In genomic region chr11:128208329-128209220, GRCh38 we compare ENCODE assay signal across 9 cellular contexts.
DNase-seq lines count a peak whose midpoint lies in the region; ATAC-seq, FAIRE-seq and TF ChIP-seq lines count a peak whose summit lies in the region.
"Had no signal": no experiment of that assay in that cellular context is flagged by ENCODE, and none has a peak within 500 bp of the region (broad histone marks: within the 10 kb centered on the region; RNA-seq: fewer than 3 reads in every experiment).

No MANE protein-coding gene starts in this region.

- FAIRE-seq in GM12891 (lab: Jason Lieb, UNC) = no peak

- no peak for TF ChIP-seq CTCF in suprapubic skin (IDR thresholded peaks at IDR 0.05)

- ATAC-seq in HG02870 (IDR thresholded peaks at IDR 0.05; ENCODE audit: unreplicated experiment) = no peak

- peak overlapping the region; percentile 34 for H3K27ac ChIP-seq in suprapubic skin

- H3K27me3 ChIP-seq in suprapubic skin = no peaks in the 10 kb centered on the region

- H3K4me3 ChIP-seq in suprapubic skin = no peak overlapping the region

- peaks cover 33% of the 10 kb centered on the region for H3K4me1 ChIP-seq in suprapubic skin

- DNase-seq in HPDE6-E6E7 (ENCODE audit: extremely low spot score) = peak; percentile 35
- DNase-seq in amniotic stem cell (lab: John Stamatoyannopoulos, UW) = peak; percentile 63
- DNase-seq in iPS-NIHi11 (ENCODE audit: low spot score) = peak; percentile 22
- DNase-seq in suprapubic skin (ENCODE audit: low spot score in 2 of 2) = no peak
- no peak for DNase-seq in NCI-H69 (lab: John Stamatoyannopoulos, UW)
- no peak for DNase-seq in GM12891 (ENCODE audit: insufficient read length, low spot score)
- DNase-seq in GM19238 (ENCODE audit: insufficient read length, low spot score) = no peak
- DNase-seq: activated naive CD4-positive, alpha-beta T cell treated with anti-CD3 and anti-CD28 coated beads, Interleukin-2, amount 50 U/mL, for 16 hours had no signal

- no peak for TF ChIP-seq POLR2A in suprapubic skin (IDR thresholded peaks at IDR 0.05)
- TF ChIP-seq POLR2A in GM12891 (IDR thresholded peaks at IDR 0.05; ENCODE audit: low read depth, low read length) = no peak

- no peaks in the 10 kb centered on the region for H3K9me3 ChIP-seq in suprapubic skin

- no peak for TF ChIP-seq EP300 in suprapubic skin (IDR thresholded peaks at IDR 0.05)

- WGBS in suprapubic skin = 33% methylated on average over 6 of the region's 6 CpGs

- no peaks in the 10 kb centered on the region for H3K36me3 ChIP-seq in suprapubic skin

TF ChIP-seq in GM12891, 5 proteins besides CTCF, POLR2A, EP300 and RAD21:
- TF ChIP-seq POU2F2 (IDR thresholded peaks at IDR 0.05; ENCODE audit: low read depth, low read length) (no peak), PAX5 (IDR thresholded peaks at IDR 0.05; ENCODE audit: insufficient read depth, low read length, severe bottlenecking) (no peak), TAF1 (IDR thresholded peaks at IDR 0.05; ENCODE audit: low read depth, low read length) (no peak), POLR2AphosphoS5 (IDR thresholded peaks at IDR 0.05; ENCODE audit: low read depth, low read length) (no peak), SPI1 (IDR thresholded peaks at IDR 0.05; ENCODE audit: low read depth, low read length) (no peak)
TF ChIP-seq in GM12891: peak in this region for 0.

Comparison
In these comparisons a context has a peak if more than half of its experiments do, and no peak if none do; other contexts are left out.
1. DNase-seq: peak in HPDE6-E6E7 (single experiment), amniotic stem cell (single experiment) and iPS-NIHi11 (single experiment); none in suprapubic skin (0 of 2), NCI-H69 (single experiment), GM12891 (single experiment) and GM19238 (single experiment).